In genomic region chr5:139660105-139660915, GRCh38 we compare ENCODE assay signal across 8 cellular contexts. TPM values are rescaled to one million over a fixed set of nuclear protein-coding genes. Genes with fewer than 3 reads are reported as not detected.
DNase-seq lines count a peak whose midpoint lies in the region; ATAC-seq and TF ChIP-seq lines count a peak whose summit lies in the region.

No MANE protein-coding gene starts in this region.

- peaks cover 38 to 99% (median 89%) of the 10 kb centered on the region in 12 donors for H3K4me1 ChIP-seq in heart left ventricle
- H3K4me1 ChIP-seq in sigmoid colon, result peaks cover 0 to 80% (median 75%) of the 10 kb centered on the region in 4 donors

- POLR2A ChIA-PET in activated B cell treated with CpG ODN at 0.5 μM for 24 hours (lab: Charles Lee), result interaction anchor here (0.7 to 17.0 kb wide), 16 partner anchors 6 to 253 kb away, joined by 3 to 676 read pairs (median 6); partner anchors contain the start of gene CXXC5

- ATAC-seq in activated B cell treated with CpG ODN at 0.5 μM for 24 hours (ENCODE audit: low read depth) (no peak), heart left ventricle (peak; percentile 58 to 70 (median 64)), HG02642 (IDR thresholded peaks at IDR 0.05; ENCODE audit: poor library complexity, unreplicated experiment) (no peak), GM21515 (IDR thresholded peaks at IDR 0.05; ENCODE audit: unreplicated experiment) (no peak), HG03159 (IDR thresholded peaks at IDR 0.05; ENCODE audit: unreplicated experiment) (no peak)

- H3K27me3 Mint-ChIP-seq in HFFc6 (ENCODE audit: insufficient read depth) (no peaks in the 10 kb centered on the region; the same call in 1 of the 2 replicates), activated B cell treated with CpG ODN at 0.5 μM for 24 hours (no peaks in the 10 kb centered on the region)

- TF ChIP-seq CTCF in HFFc6 (IDR thresholded peaks at IDR 0.05) (no peak), activated B cell treated with CpG ODN at 0.5 μM for 24 hours (IDR thresholded peaks at IDR 0.05) (no peak), heart left ventricle (IDR thresholded peaks at IDR 0.05) (no peak), sigmoid colon (IDR thresholded peaks at IDR 0.05) (no peak)

- TF ChIP-seq EP300 in sigmoid colon (IDR thresholded peaks at IDR 0.05), result peak in 1 of 4 donors; percentile 20

- H3K27ac ChIP-seq in heart left ventricle (peak overlapping the region; percentile 75 to 98 (median 92)), sigmoid colon (peak overlapping the region; percentile 92 to 95 (median 94))

- H3K27me3 ChIP-seq in heart left ventricle (no peaks in the 10 kb centered on the region), sigmoid colon (no peaks in the 10 kb centered on the region)

- H3K36me3 ChIP-seq in heart left ventricle, result peaks cover 0 to 4% (median 0%) of the 10 kb centered on the region in 9 donors
- no peaks in the 10 kb centered on the region for H3K36me3 ChIP-seq in sigmoid colon

- no peaks in the 10 kb centered on the region for H3K9me3 Mint-ChIP-seq in HFFc6
- no peaks in the 10 kb centered on the region for H3K9me3 Mint-ChIP-seq in activated B cell treated with CpG ODN at 0.5 μM for 24 hours

- H3K4me3 ChIP-seq in heart left ventricle, result peak overlapping the region in 10 of 12 donors; percentile 3 to 51 (median 42)
- H3K4me3 ChIP-seq in sigmoid colon, result peak overlapping the region; percentile 1 to 29 (median 22)

- intact Hi-C loops in activated B cell treated with CpG ODN at 0.5 μM for 24 hours (cut with micrococcal nuclease), result loop anchor here (2.0 kb wide), 1 partner anchor 50 kb away; no protein-coding TSS in a partner anchor
- intact Hi-C loops in heart left ventricle (cut with DNase I), result no loop called here
- intact Hi-C loops in sigmoid colon (cut with DNase I), result no loop called here

- H3K27ac Mint-ChIP-seq in HFFc6 (peak overlapping the region; percentile 91), activated B cell treated with CpG ODN at 0.5 μM for 24 hours (peak overlapping the region; percentile 83)

- peak; percentile 48 for DNase-seq in HFFc6
- DNase-seq in activated B cell treated with CpG ODN at 0.5 μM for 24 hours, result no peak
- peak; percentile 78 to 91 (median 86) for DNase-seq in heart left ventricle
- peak; percentile 92 for DNase-seq in sigmoid colon
- DNase-seq in stimulated activated naive CD4-positive, alpha-beta T cell treated with Interleukin-2 at 50 U/mL for 16 hours (lab: John Stamatoyannopoulos, UW), result no peak

- no peaks in the 10 kb centered on the region for H3K36me3 Mint-ChIP-seq in HFFc6 (ENCODE audit: low read depth)
- peaks cover 11% of the 10 kb centered on the region for H3K36me3 Mint-ChIP-seq in activated B cell treated with CpG ODN at 0.5 μM for 24 hours (ENCODE audit: low read depth)

- CTCF ChIA-PET in activated B cell treated with CpG ODN at 0.5 μM for 24 hours (lab: Charles Lee), result interaction anchor here (0.9 to 5.5 kb wide), 6 partner anchors 9 to 106 kb away, joined by 3 to 51 read pairs (median 8); partner anchors contain the start of gene CXXC5

- peak overlapping the region; percentile 83 for H3K4me3 Mint-ChIP-seq in HFFc6
- peak overlapping the region; percentile 62 for H3K4me3 Mint-ChIP-seq in activated B cell treated with CpG ODN at 0.5 μM for 24 hours

- peaks cover 69% of the 10 kb centered on the region for H3K4me1 Mint-ChIP-seq in HFFc6 (ENCODE audit: low read depth)
- H3K4me1 Mint-ChIP-seq in activated B cell treated with CpG ODN at 0.5 μM for 24 hours, result peaks cover 94% of the 10 kb centered on the region

- H3K9me3 ChIP-seq in heart left ventricle (no peaks in the 10 kb centered on the region), sigmoid colon (no peaks in the 10 kb centered on the region)

- 24 to 39% (median 29%) methylated on average over 12 to 14 of the region's 14 CpGs for WGBS in heart left ventricle, 4 donors
- WGBS in sigmoid colon, 2 donors, result 32 to 40% methylated on average over 14 of the region's 14 CpGs

- peak in 1 of 2 donors; percentile 37 for TF ChIP-seq POLR2A in heart left ventricle (IDR thresholded peaks at IDR 0.05)
- TF ChIP-seq POLR2A in sigmoid colon (IDR thresholded peaks at IDR 0.05), result peak in 1 of 2 donors; percentile 27

RNA-seq across cellular contexts. Expression of gene CXXC5, which starts 12.2 kb away (rescaled TPM):
- total RNA-seq in HFFc6 (2021; fragmentation: NEBNext Ultra II Directional; extraction: Animal tissue kit (Norgen Biotek cat#: 25700)), result 10 to 100 TPM; 46.4 to 58.5 (median 49.2) TPM
- total RNA-seq in activated B cell treated with CpG ODN at 0.5 μM for 24 hours (94.9 and 115 TPM in 2 replicates), heart left ventricle (10 to 100 TPM; 29.8 to 74.6 (median 36.3) TPM), sigmoid colon (10 to 100 TPM; 16.7 to 25.3 (median 18.5) TPM)
- polyA plus RNA-seq in heart left ventricle (10 to 100 TPM; 32.8 to 44.5 TPM), sigmoid colon (10 to 100 TPM; 15.7 to 30.0 (median 28.1) TPM)

Comparison
In these comparisons a context has a peak if more than half of its experiments do, and no peak if none do; other contexts are left out.
1. DNase-seq: peak in HFFc6 (single experiment), heart left ventricle (5 of 5) and sigmoid colon (single experiment); none in activated B cell treated with CpG ODN at 0.5 μM for 24 hours (single experiment) and stimulated activated naive CD4-positive, alpha-beta T cell treated with Interleukin-2 at 50 U/mL for 16 hours (single experiment).
2. ATAC-seq: peak in heart left ventricle (4 of 4); none in activated B cell treated with CpG ODN at 0.5 μM for 24 hours (single experiment), HG02642 (single experiment), GM21515 (single experiment) and HG03159 (single experiment).